In the genomic region with DNA sequence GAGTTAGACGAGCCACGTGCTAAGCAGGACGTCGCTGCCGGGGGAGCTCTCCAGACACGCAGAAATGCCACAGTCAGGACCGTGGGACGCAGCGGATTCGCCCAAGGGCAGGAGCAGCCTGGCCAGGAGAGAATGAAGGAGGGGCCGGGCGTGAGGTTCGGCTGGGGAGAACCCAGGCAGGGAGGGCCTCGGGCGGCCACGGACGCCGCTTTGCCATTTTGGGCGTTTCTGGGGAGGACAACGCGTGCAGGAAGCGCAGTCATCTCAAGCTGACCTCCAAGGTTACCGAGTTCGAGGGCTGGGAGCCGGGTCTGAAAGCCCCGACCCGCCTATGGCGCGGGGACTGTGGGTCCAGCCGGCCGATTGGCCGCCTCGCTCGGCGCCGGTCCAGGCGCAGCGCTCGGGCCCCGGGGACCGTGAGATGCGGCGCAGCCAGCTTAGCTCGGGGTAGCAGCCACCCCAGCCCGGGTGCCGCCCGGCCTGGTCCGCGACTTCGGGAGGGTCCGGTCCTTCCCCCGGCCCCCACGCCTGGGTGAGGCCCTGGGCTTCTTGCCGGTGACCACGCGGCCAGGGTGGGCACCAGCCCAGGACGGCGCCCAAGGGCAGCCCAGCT, we compare ENCODE assay signal across 8 cellular contexts. TPM values are rescaled to one million over a fixed set of nuclear protein-coding genes. Genes with fewer than 3 reads are reported as not detected.
DNase-seq lines count a peak whose midpoint lies in the region; ATAC-seq and TF ChIP-seq lines count a peak whose summit lies in the region.

No MANE protein-coding gene starts in this region.

- H3K27me3 ChIP-seq in naive thymus-derived CD4-positive, alpha-beta T cell (ENCODE audit: control insufficient read depth in 2 of 2, insufficient read depth in 2 of 2, low read length in 2 of 2): no peaks in the 10 kb centered on the region

- H3K9me3 ChIP-seq in naive thymus-derived CD4-positive, alpha-beta T cell (ENCODE audit: control insufficient read depth in 2 of 3, low read length in 3 of 3): no peaks in the 10 kb centered on the region

- H3K27me3 Mint-ChIP-seq in activated CD4-positive, alpha-beta T cell treated with anti-CD3 and anti-CD28 coated beads, Interleukin-2, amount 10 ng/mL, durations not matched to agents 24 days and 14 days: peaks cover 3% of the 10 kb centered on the region
- H3K27me3 Mint-ChIP-seq in naive thymus-derived CD4-positive, alpha-beta T cell: no peaks in the 10 kb centered on the region

- H3K4me1 Mint-ChIP-seq in activated CD4-positive, alpha-beta T cell treated with anti-CD3 and anti-CD28 coated beads, Interleukin-2, amount 10 ng/mL, durations not matched to agents 24 days and 14 days: peaks cover 35% of the 10 kb centered on the region
- H3K4me1 Mint-ChIP-seq in naive thymus-derived CD4-positive, alpha-beta T cell: peaks cover 25 to 31% (median 30%) of the 10 kb centered on the region in 7 donors

- peak overlapping the region; percentile 94 for H3K4me3 Mint-ChIP-seq in activated CD4-positive, alpha-beta T cell treated with anti-CD3 and anti-CD28 coated beads, Interleukin-2, amount 10 ng/mL, durations not matched to agents 24 days and 14 days
- peak overlapping the region; percentile 78 to 96 (median 89) for H3K4me3 Mint-ChIP-seq in naive thymus-derived CD4-positive, alpha-beta T cell

- peak overlapping the region; percentile 98 for H3K27ac Mint-ChIP-seq in activated CD4-positive, alpha-beta T cell treated with anti-CD3 and anti-CD28 coated beads, Interleukin-2, amount 10 ng/mL, durations not matched to agents 24 days and 14 days
- peak overlapping the region; percentile 92 to 98 (median 94) for H3K27ac Mint-ChIP-seq in naive thymus-derived CD4-positive, alpha-beta T cell

- peaks cover 0 to 37% (median 0%) of the 10 kb centered on the region in 3 experiments for H3K36me3 ChIP-seq in naive thymus-derived CD4-positive, alpha-beta T cell (ENCODE audit: control insufficient read depth in 2 of 3, insufficient read depth in 3 of 3, low read length in 3 of 3)

- CTCF ChIA-PET in naive thymus-derived CD4-positive, alpha-beta T cell (lab: Charles Lee): interaction anchor here (1.2 to 2.2 kb wide), 7 partner anchors 10 to 151 kb away, joined by 4 to 10 read pairs (median 5); a partner anchor contains a TSS

- no peak for TF ChIP-seq CTCF in epithelial cell of proximal tubule (conservative IDR thresholded peaks at IDR 0.05; ENCODE audit: low read depth, low read length)

- intact Hi-C loops in activated CD4-positive, alpha-beta T cell treated with anti-CD3 and anti-CD28 coated beads, Interleukin-2, amount 10 ng/mL, durations not matched to agents 24 days and 14 days (cut with micrococcal nuclease): loop anchor here (1.0 to 2.0 kb wide), 4 partner anchors 9 to 137 kb away; a partner anchor contains a TSS
- intact Hi-C loops in naive thymus-derived CD4-positive, alpha-beta T cell (cut with micrococcal nuclease): loop anchor here (1.0 to 5.0 kb wide), 18 partner anchors 9 to 674 kb away; a partner anchor contains a TSS

- POLR2A ChIA-PET in naive thymus-derived CD4-positive, alpha-beta T cell (lab: Charles Lee): interaction anchor here (0.6 to 4.5 kb wide), 23 partner anchors 9 to 676 kb away, joined by 3 to 70 read pairs (median 4); a partner anchor contains a TSS

- H3K4me3 ChIP-seq in epithelial cell of proximal tubule (ENCODE audit: low read depth, low read length): peak overlapping the region; percentile 72
- H3K4me3 ChIP-seq in naive thymus-derived CD4-positive, alpha-beta T cell (ENCODE audit: low read length): peak overlapping the region; percentile 73

- ATAC-seq in HG03558 (IDR thresholded peaks at IDR 0.05; ENCODE audit: extremely low read depth, unreplicated experiment): peak; percentile 2
- ATAC-seq in naive thymus-derived CD4-positive, alpha-beta T cell: peak; percentile 0

- H3K4me1 ChIP-seq in naive thymus-derived CD4-positive, alpha-beta T cell (ENCODE audit: control insufficient read depth in 2 of 2, insufficient read depth in 2 of 2, low read length in 2 of 2): peaks cover 18% of the 10 kb centered on the region in 2 donors

- peak; percentile 30 for DNase-seq in NCI-H2171 treated with DMSO at 0.1 percent for 48 hours (lab: John Stamatoyannopoulos, UW)
- no peak for DNase-seq in NCI-H2171 (lab: John Stamatoyannopoulos, UW)
- peak; percentile 84 for DNase-seq in activated CD4-positive, alpha-beta T cell treated with anti-CD3 and anti-CD28 coated beads, Interleukin-2, amount 10 ng/mL, durations not matched to agents 24 days and 14 days
- no peak for DNase-seq in epithelial cell of proximal tubule (ENCODE audit: low read depth)
- peak in 3 of 9 donors; percentile 16 to 57 (median 25) for DNase-seq in naive thymus-derived CD4-positive, alpha-beta T cell
- DNase-seq in NCI-H526 (lab: John Stamatoyannopoulos, UW): no peak
- DNase-seq in SKM-1 treated with dmso at 0.1 percent for 144 hours (lab: John Stamatoyannopoulos, UW; ENCODE audit: unreplicated experiment): no peak

- no peaks in the 10 kb centered on the region for H3K9me3 Mint-ChIP-seq in activated CD4-positive, alpha-beta T cell treated with anti-CD3 and anti-CD28 coated beads, Interleukin-2, amount 10 ng/mL, durations not matched to agents 24 days and 14 days
- peaks cover 0 to 2% (median 0%) of the 10 kb centered on the region in 11 donors for H3K9me3 Mint-ChIP-seq in naive thymus-derived CD4-positive, alpha-beta T cell

- H3K36me3 Mint-ChIP-seq in activated CD4-positive, alpha-beta T cell treated with anti-CD3 and anti-CD28 coated beads, Interleukin-2, amount 10 ng/mL, durations not matched to agents 24 days and 14 days (ENCODE audit: low read depth): peaks cover 21% of the 10 kb centered on the region
- H3K36me3 Mint-ChIP-seq in naive thymus-derived CD4-positive, alpha-beta T cell: peaks cover 0 to 15% (median 5%) of the 10 kb centered on the region in 5 donors

- H3K27ac ChIP-seq in naive thymus-derived CD4-positive, alpha-beta T cell (ENCODE audit: low read depth, low read length): peak overlapping the region; percentile 89

RNA-seq across cellular contexts. Expression of a gene that starts 0.8 kb away (rescaled TPM):
- total RNA-seq in activated CD4-positive, alpha-beta T cell treated with anti-CD3 and anti-CD28 coated beads, Interleukin-2, amount 10 ng/mL, durations not matched to agents 24 days and 14 days: 49.7 and 50.1 TPM in 2 replicates
- 46.0 and 74.3 TPM in 2 replicates for total RNA-seq in epithelial cell of proximal tubule
- total RNA-seq in naive thymus-derived CD4-positive, alpha-beta T cell: 10 to 100 TPM; 57.3 to 74.2 (median 70.2) TPM
- 10 to 100 TPM; 36.0 to 51.2 TPM for polyA plus RNA-seq in naive thymus-derived CD4-positive, alpha-beta T cell

RNA-seq across cellular contexts. Expression of a gene that starts 8.7 kb away (rescaled TPM):
- total RNA-seq in activated CD4-positive, alpha-beta T cell treated with anti-CD3 and anti-CD28 coated beads, Interleukin-2, amount 10 ng/mL, durations not matched to agents 24 days and 14 days: 17.1 and 19.1 TPM in 2 replicates
- 2.1 and 2.2 TPM in 2 replicates for total RNA-seq in epithelial cell of proximal tubule
- 10 to 100 TPM; 11.6 to 27.6 (median 15.2) TPM for total RNA-seq in naive thymus-derived CD4-positive, alpha-beta T cell
- 1 to 10 TPM in 1 of 2 donors, under 1 TPM in 1; 0.71 to 1.4 TPM for polyA plus RNA-seq in naive thymus-derived CD4-positive, alpha-beta T cell

RNA-seq across cellular contexts. Expression of a gene that starts 15.7 kb away (rescaled TPM):
- 22.8 and 23.8 TPM in 2 replicates for total RNA-seq in activated CD4-positive, alpha-beta T cell treated with anti-CD3 and anti-CD28 coated beads, Interleukin-2, amount 10 ng/mL, durations not matched to agents 24 days and 14 days
- 25.6 and 51.3 TPM in 2 replicates for total RNA-seq in epithelial cell of proximal tubule
- 10 to 100 TPM in 1 of 5 experiments, 1 to 10 TPM in 1, under 1 TPM in 3; 0.16 to 22.1 (median 0.74) TPM for total RNA-seq in naive thymus-derived CD4-positive, alpha-beta T cell
- polyA plus RNA-seq in naive thymus-derived CD4-positive, alpha-beta T cell: under 1 TPM in 1 of 2 donors, not detected in 1; 0.18 TPM

RNA-seq across cellular contexts. Expression of a gene that starts 28.5 kb away (rescaled TPM):
- total RNA-seq in activated CD4-positive, alpha-beta T cell treated with anti-CD3 and anti-CD28 coated beads, Interleukin-2, amount 10 ng/mL, durations not matched to agents 24 days and 14 days: 365 and 375 TPM in 2 replicates
- total RNA-seq in epithelial cell of proximal tubule: 66.9 and 125 TPM in 2 replicates
- total RNA-seq in naive thymus-derived CD4-positive, alpha-beta T cell: 100 to 1,000 TPM; 235 to 328 (median 298) TPM
- polyA plus RNA-seq in naive thymus-derived CD4-positive, alpha-beta T cell: 100 to 1,000 TPM in 1 of 2 donors, 10 to 100 TPM in 1; 86.9 to 120 TPM

RNA-seq across cellular contexts. Expression of a gene that starts 32.2 kb away (rescaled TPM):
- total RNA-seq in activated CD4-positive, alpha-beta T cell treated with anti-CD3 and anti-CD28 coated beads, Interleukin-2, amount 10 ng/mL, durations not matched to agents 24 days and 14 days: 0.21 TPM in 1 of 2 replicates, not detected in the other
- total RNA-seq in epithelial cell of proximal tubule: 0.87 TPM in 1 of 2 replicates, not detected in the other
- not detected for total RNA-seq in naive thymus-derived CD4-positive, alpha-beta T cell
- not detected for polyA plus RNA-seq in naive thymus-derived CD4-positive, alpha-beta T cell

Comparison
In these comparisons a context has a peak if more than half of its experiments do, and no peak if none do; other contexts are left out.
1. DNase-seq: peak in NCI-H2171 treated with DMSO at 0.1 percent for 48 hours (single experiment) and activated CD4-positive, alpha-beta T cell treated with anti-CD3 and anti-CD28 coated beads, Interleukin-2, amount 10 ng/mL, durations not matched to agents 24 days and 14 days (single experiment); none in NCI-H2171 (single experiment), epithelial cell of proximal tubule (single experiment), NCI-H526 (0 of 2) and SKM-1 treated with dmso at 0.1 percent for 144 hours (single experiment).